ENCODE assay signal across 8 cellular contexts in genomic region chr21:37220433-37220980, GRCh38. TPM values are rescaled to one million over a fixed set of nuclear protein-coding genes. Genes with fewer than 3 reads are reported as not detected.
A peak's percentile ranks its signal among the peaks of the same experiment; 100 is the strongest.
DNase-seq lines count a peak whose midpoint lies in the region; ATAC-seq and TF ChIP-seq lines count a peak whose summit lies in the region.

No MANE protein-coding gene starts in this region.

- peak; percentile 19 for TF ChIP-seq CTCF in AG09319 (IDR thresholded peaks at IDR 0.05; ENCODE audit: low read depth, low read length)
- peak; percentile 22 for TF ChIP-seq CTCF in fibroblast of villous mesenchyme (IDR thresholded peaks at IDR 0.05; ENCODE audit: insufficient read depth, low read depth, low read length)
- no peak for TF ChIP-seq CTCF in omental fat pad (IDR thresholded peaks at IDR 0.05)

- H3K36me3 Mint-ChIP-seq in activated T-helper 17 cell treated with anti-CD3 and anti-CD28 coated beads, Interleukin-2, amount 50 U/mL, for 72 hours (ENCODE audit: low read depth), result peaks cover 36% of the 10 kb centered on the region

- ATAC-seq in GM18508 (IDR thresholded peaks at IDR 0.05; ENCODE audit: insufficient read depth, unreplicated experiment) (peak; percentile 17), HG02943 (IDR thresholded peaks at IDR 0.05; ENCODE audit: low read depth, unreplicated experiment) (peak; percentile 45), omental fat pad (ENCODE audit: low FRiP score) (peak; percentile 59)
- ATAC-seq in activated T-helper 17 cell treated with anti-CD3 and anti-CD28 coated beads, Interleukin-2, amount 50 U/mL, for 72 hours (replicated peaks), result peak; percentile 39

- no peaks in the 10 kb centered on the region for H3K9me3 Mint-ChIP-seq in activated T-helper 17 cell treated with anti-CD3 and anti-CD28 coated beads, Interleukin-2, amount 50 U/mL, for 72 hours

- H3K27ac Mint-ChIP-seq in activated T-helper 17 cell treated with anti-CD3 and anti-CD28 coated beads, Interleukin-2, amount 50 U/mL, for 72 hours, result peak overlapping the region; percentile 94

- DNase-seq in AG09319 (ENCODE audit: extremely low read depth, low read depth), result no peak
- peak; percentile 40 for DNase-seq in NCI-H345 treated with DMSO at 0.1 percent for 48 hours (lab: John Stamatoyannopoulos, UW; ENCODE audit: unreplicated experiment)
- DNase-seq in fibroblast of villous mesenchyme (ENCODE audit: low read depth), result peak; percentile 59
- DNase-seq in omental fat pad (ENCODE audit: low spot score), result no peak
- DNase-seq in COLO829 (ENCODE audit: low spot score), result no peak

- H3K4me1 Mint-ChIP-seq in activated T-helper 17 cell treated with anti-CD3 and anti-CD28 coated beads, Interleukin-2, amount 50 U/mL, for 72 hours, result peaks cover 16% of the 10 kb centered on the region

- H3K4me3 ChIP-seq in fibroblast of villous mesenchyme (ENCODE audit: low read depth, low read length), result peak overlapping the region; percentile 68

- peak overlapping the region; percentile 83 for H3K4me3 Mint-ChIP-seq in activated T-helper 17 cell treated with anti-CD3 and anti-CD28 coated beads, Interleukin-2, amount 50 U/mL, for 72 hours

- no peaks in the 10 kb centered on the region for H3K27me3 Mint-ChIP-seq in activated T-helper 17 cell treated with anti-CD3 and anti-CD28 coated beads, Interleukin-2, amount 50 U/mL, for 72 hours

RNA-seq across cellular contexts. Expression of gene VPS26C, which starts 46.6 kb away (rescaled TPM):
- total RNA-seq in activated T-helper 17 cell treated with anti-CD3 and anti-CD28 coated beads, Interleukin-2, amount 50 U/mL, for 72 hours, result 10 to 100 TPM; 72.1 to 78.5 TPM
- total RNA-seq in fibroblast of villous mesenchyme, result 61.2 and 63.0 TPM in 2 replicates
- total RNA-seq in omental fat pad, result 10 to 100 TPM; 48.3 to 88.3 (median 61.1) TPM

Comparison
In these comparisons a context has a peak if more than half of its experiments do, and no peak if none do; other contexts are left out.
1. DNase-seq: peak in NCI-H345 treated with DMSO at 0.1 percent for 48 hours (single experiment) and fibroblast of villous mesenchyme (single experiment); none in AG09319 (single experiment), omental fat pad (single experiment) and COLO829 (single experiment).
2. CTCF ChIP-seq: peak in AG09319 (single experiment) and fibroblast of villous mesenchyme (single experiment); none in omental fat pad (0 of 3).
3. Peak in every context shown above with its lines, with median percentiles within 50 percentile points of each other: ATAC-seq.